ENCODE assay signal across 8 cellular contexts in genomic region chr2:157782057-157782845, GRCh38.
DNase-seq lines count a peak whose midpoint lies in the region; ATAC-seq and TF ChIP-seq lines count a peak whose summit lies in the region.

No MANE protein-coding gene starts in this region.

- peak overlapping the region in 10 of 11 experiments; percentile 30 to 71 (median 57); a peak in 19 of 22 replicates for H3K4me2 ChIP-seq in BLaER1 treated with 17β-estradiol and CSF1 and Interleukin-3, amounts not matched to agents 10 nM and 100 nM

- ATAC-seq in esophagus mucosa, result no peak
- no peak for ATAC-seq in GM19035 (IDR thresholded peaks at IDR 0.05; ENCODE audit: unreplicated experiment)

- H3K36me3 Mint-ChIP-seq in mesothelial cell of epicardium, result peaks cover 9% of the 10 kb centered on the region

- H3K9ac ChIP-seq in BLaER1 treated with 17β-estradiol and CSF1 and Interleukin-3, amounts not matched to agents 10 nM and 100 nM, result no peak overlapping the region; a peak in 1 of 22 replicates

- TF ChIP-seq CTCF in astrocyte of the spinal cord (IDR thresholded peaks at IDR 0.05; ENCODE audit: low read depth, low read length), result peak; percentile 43
- TF ChIP-seq CTCF in mesothelial cell of epicardium (IDR thresholded peaks at IDR 0.05; ENCODE audit: unreplicated experiment), result peak; percentile 30
- no peak for TF ChIP-seq CTCF in vagina (IDR thresholded peaks at IDR 0.05)

- no peak overlapping the region for H3K27ac Mint-ChIP-seq in mesothelial cell of epicardium

- H3K36me3 ChIP-seq in BLaER1 treated with 17β-estradiol and CSF1 and Interleukin-3, amounts not matched to agents 10 nM and 100 nM, result peaks cover 0 to 42% (median 0%) of the 10 kb centered on the region in 11 experiments; a peak in 7 of 22 replicates
- H3K36me3 ChIP-seq in vagina, result no peaks in the 10 kb centered on the region

- H4K20me1 ChIP-seq in BLaER1 treated with 17β-estradiol and CSF1 and Interleukin-3, amounts not matched to agents 10 nM and 100 nM, result peaks cover 0 to 18% (median 0%) of the 10 kb centered on the region in 11 experiments; a peak in 4 of 22 replicates

- intact Hi-C loops in vagina (cut with DNase I), result no loop called here

- peaks cover 11 to 29% (median 19%) of the 10 kb centered on the region in 10 experiments for H3K4me1 ChIP-seq in BLaER1 treated with 17β-estradiol and CSF1 and Interleukin-3, amounts not matched to agents 10 nM and 100 nM
- H3K4me1 ChIP-seq in vagina, result peaks cover 54% of the 10 kb centered on the region

- H3K4me1 Mint-ChIP-seq in mesothelial cell of epicardium, result peaks cover 20% of the 10 kb centered on the region

- DNase-seq in KBM-7, result peak; percentile 45
- DNase-seq in astrocyte of the spinal cord (ENCODE audit: low read depth, low spot score), result no peak
- DNase-seq in mesothelial cell of epicardium (ENCODE audit: low spot score in 2 of 2, unreplicated experiment in 2 of 2), result no peak
- DNase-seq in NCI-H1048 (lab: John Stamatoyannopoulos, UW), result no peak
- DNase-seq in vagina (ENCODE audit: extremely low spot score in 2 of 2), result no peak

- H3K9me3 Mint-ChIP-seq in mesothelial cell of epicardium, result no peaks in the 10 kb centered on the region

- H3K27me3 ChIP-seq in BLaER1 treated with 17β-estradiol and CSF1 and Interleukin-3, amounts not matched to agents 10 nM and 100 nM, result no peaks in the 10 kb centered on the region
- H3K27me3 ChIP-seq in vagina, result no peaks in the 10 kb centered on the region

- TF ChIP-seq POLR2A in vagina (IDR thresholded peaks at IDR 0.05), result no peak

- H3K27me3 Mint-ChIP-seq in mesothelial cell of epicardium (ENCODE audit: low read depth), result no peaks in the 10 kb centered on the region

- no peaks in the 10 kb centered on the region for H3K9me3 ChIP-seq in BLaER1 treated with 17β-estradiol and CSF1 and Interleukin-3, amounts not matched to agents 10 nM and 100 nM (replicated peaks in 1 of 11)
- H3K9me3 ChIP-seq in vagina, result no peaks in the 10 kb centered on the region

- H3K27ac ChIP-seq in BLaER1 treated with 17β-estradiol and CSF1 and Interleukin-3, amounts not matched to agents 10 nM and 100 nM, result no peak overlapping the region
- H3K27ac ChIP-seq in vagina, result no peak overlapping the region

- no peak overlapping the region for H3K4me3 Mint-ChIP-seq in mesothelial cell of epicardium

- H3K4me3 ChIP-seq in BLaER1 treated with 17β-estradiol and CSF1 and Interleukin-3, amounts not matched to agents 10 nM and 100 nM, result no peak overlapping the region
- H3K4me3 ChIP-seq in astrocyte of the spinal cord (ENCODE audit: low read depth, low read length) (no peak overlapping the region), vagina (no peak overlapping the region)

- in situ Hi-C loops in KBM-7 (cut with MboI; ENCODE audit: low pct_unique_long_range_greater_than_20kb, low sequenced_read_pairs), result loop anchor here (10.0 kb wide), 1 partner anchor 233 kb away; no protein-coding TSS in a partner anchor
- in situ Hi-C loops in astrocyte of the spinal cord (cut with HindIII; ENCODE audit: low sequenced_read_pairs), result no loop called here

Comparison
In these comparisons a context has a peak if more than half of its experiments do, and no peak if none do; other contexts are left out.
1. CTCF ChIP-seq: peak in astrocyte of the spinal cord (single experiment) and mesothelial cell of epicardium (single experiment); none in vagina (0 of 3).